14 cellular contexts compared by ENCODE assay signal in genomic region chr11:58625826-58626460, GRCh38. TPM values are rescaled to one million over a fixed set of nuclear protein-coding genes. Genes with fewer than 3 reads are reported as not detected.
DNase-seq lines count a peak whose midpoint lies in the region; ATAC-seq, FAIRE-seq and TF ChIP-seq lines count a peak whose summit lies in the region.
"Had no signal": no experiment of that assay in that cellular context is flagged by ENCODE, and none has a peak within 500 bp of the region (broad histone marks: within the 10 kb centered on the region; RNA-seq: fewer than 3 reads in every experiment).

No MANE protein-coding gene starts in this region.

- H3K9me3 ChIP-seq in DOHH2 (ENCODE audit: control insufficient read depth, insufficient read depth, low read length) = no peaks in the 10 kb centered on the region
- H3K9me3 ChIP-seq in tibial nerve = no peaks in the 10 kb centered on the region
- H3K9me3 ChIP-seq: Caco-2, mucosa of descending colon, right atrium auricular region had no signal

- peaks cover 57% of the 10 kb centered on the region for H3K36me3 ChIP-seq in DOHH2 (ENCODE audit: control insufficient read depth, low read length)
- peaks cover 0 to 32% (median 0%) of the 10 kb centered on the region in 3 donors for H3K36me3 ChIP-seq in tibial nerve
- peaks cover 15% of the 10 kb centered on the region; the same call in 1 of the 2 replicates for H3K36me3 ChIP-seq in GM23338 (ENCODE audit: insufficient read depth)

- H3K4me3 Mint-ChIP-seq in GM23338 = no peak overlapping the region

- no peak overlapping the region for H2AFZ ChIP-seq in GM23338

- H3K4me2 ChIP-seq in DOHH2 (ENCODE audit: low read length) (peak overlapping the region; percentile 37; the same call in 1 of the 2 replicates), GM23338 (no peak overlapping the region)

- H3K27ac ChIP-seq in DOHH2 (ENCODE audit: low read depth, low read length) (0 out of 2 replicates have a peak overlapping the region, but pooled peaks have one; percentile 17), tibial nerve (peak overlapping the region in 2 of 4 donors; percentile 36 to 74), GM23338 (ENCODE audit: low read depth) (no peak overlapping the region)
- H3K27ac ChIP-seq: right atrium auricular region had no signal

- no peaks in the 10 kb centered on the region for H3K79me2 ChIP-seq in DOHH2 (ENCODE audit: control insufficient read depth, low read length)
- H3K79me2 ChIP-seq in GM23338 (replicated peaks; ENCODE audit: insufficient read depth) = no peaks in the 10 kb centered on the region; the same call in 1 of the 2 replicates

- H3F3A ChIP-seq in DOHH2 (ENCODE audit: control insufficient read depth, insufficient read depth) (peaks cover 27% of the 10 kb centered on the region), GM23338 (replicated peaks; ENCODE audit: low read depth) (no peaks in the 10 kb centered on the region)

- no peak for ATAC-seq in GM23338
- ATAC-seq: mucosa of descending colon had no signal

- H3K4me1 Mint-ChIP-seq in GM23338 = peaks cover 10% of the 10 kb centered on the region; the same call in 2 of the 3 replicates

- no peak for TF ChIP-seq EP300 in tibial nerve (IDR thresholded peaks at IDR 0.05)

- no peak overlapping the region for H3K27ac Mint-ChIP-seq in GM23338

- H3K27me3 ChIP-seq in DOHH2 (ENCODE audit: control insufficient read depth, low read length) = no peaks in the 10 kb centered on the region
- no peaks in the 10 kb centered on the region for H3K27me3 ChIP-seq in tibial nerve
- no peaks in the 10 kb centered on the region for H3K27me3 ChIP-seq in GM23338 (ENCODE audit: insufficient read depth)
- H3K27me3 ChIP-seq: right atrium auricular region had no signal

- whole genome bisulfite sequencing in tibial nerve, 2 donors = 75 to 93% methylated on average over 4 of the region's 4 CpGs

- H3K4me3 ChIP-seq in DOHH2 (ENCODE audit: low read length) = no peak overlapping the region
- peak overlapping the region in 1 of 4 donors; percentile 37 for H3K4me3 ChIP-seq in tibial nerve
- no peak overlapping the region for H3K4me3 ChIP-seq in GM23338
- H3K4me3 ChIP-seq: mucosa of descending colon, right atrium auricular region had no signal

- TF ChIP-seq CTCF in DOHH2 (IDR thresholded peaks at IDR 0.05; ENCODE audit: low read depth, low read length, poor library complexity, severe bottlenecking) (no peak), tibial nerve (IDR thresholded peaks at IDR 0.05) (no peak), GM23338 (conservative IDR thresholded peaks at IDR 0.05; ENCODE audit: low read depth in 2 of 2) (no peak)

- no peaks in the 10 kb centered on the region for H3K9me3 Mint-ChIP-seq in GM23338

- FAIRE-seq in RCC 7860 (lab: Jason Lieb, UNC) = peak; percentile 88

- DNase-seq in RCC 7860 (ENCODE audit: low spot score) (peak; percentile 76), fibroblast of gingiva (ENCODE audit: low read depth) (peak; percentile 14), non-pigmented ciliary epithelial cell (ENCODE audit: low read depth) (peak; percentile 67), tibial nerve (ENCODE audit: low spot score in 2 of 2) (no peak), NCI-H2107 treated with DMSO at 0.1 percent for 48 hours (lab: John Stamatoyannopoulos, UW; ENCODE audit: unreplicated experiment) (no peak), posterior vena cava (ENCODE audit: low spot score) (no peak), GM23338 (ENCODE audit: low spot score) (no peak)
- DNase-seq: Caco-2, GOT3, mucosa of descending colon, MV-4-11, NCI-H446 had no signal

- H3K36me3 Mint-ChIP-seq in GM23338 (ENCODE audit: low read depth) = peaks cover 30% of the 10 kb centered on the region

- TF ChIP-seq POLR2A in tibial nerve (IDR thresholded peaks at IDR 0.05) = no peak

- H3K27me3 Mint-ChIP-seq in GM23338 (ENCODE audit: insufficient read depth, low read depth, poor library complexity) = no peaks in the 10 kb centered on the region

- H3K9me2 ChIP-seq in DOHH2 (replicated peaks; ENCODE audit: control insufficient read depth, low read length) = no peaks in the 10 kb centered on the region
- no peaks in the 10 kb centered on the region for H3K9me2 ChIP-seq in GM23338 (ENCODE audit: insufficient read depth)

- intact Hi-C loops in posterior vena cava (cut with DNase I) = loop anchor here in 1 of 2 donors (10.0 kb wide), 1 partner anchor 51 kb away; the partner anchor contains the start of genes LPXN and ZFP91

- H3K4me1 ChIP-seq in DOHH2 (ENCODE audit: control insufficient read depth, low read length) = peaks cover 29% of the 10 kb centered on the region
- H3K4me1 ChIP-seq in tibial nerve = peaks cover 0 to 21% (median 4%) of the 10 kb centered on the region in 4 donors
- H3K4me1 ChIP-seq in GM23338 (ENCODE audit: insufficient read depth) = peaks cover 7% of the 10 kb centered on the region; the same call in 1 of the 2 replicates
- H3K4me1 ChIP-seq: Caco-2 had no signal

- H4K20me1 ChIP-seq in DOHH2 (ENCODE audit: control insufficient read depth, insufficient read depth, low read depth, low read length) (no peaks in the 10 kb centered on the region), GM23338 (replicated peaks; ENCODE audit: insufficient read depth) (0 out of 2 replicates have a peak, but pooled peaks cover 3% of the 10 kb centered on the region)

TF ChIP-seq in GM23338, 12 proteins besides CTCF, POLR2A, EP300 and RAD21 (continues in another document):
- TF ChIP-seq ZNF114 (CRISPR knock-in tag; IDR thresholded peaks at IDR 0.05) (no peak), EZH2phosphoT487 (IDR thresholded peaks at IDR 0.05; ENCODE audit: unreplicated experiment) (no peak), POLR2AphosphoS5 (IDR thresholded peaks at IDR 0.05; ENCODE audit: low read depth) (no peak), ETS1 (IDR thresholded peaks at IDR 0.05) (no peak), NANOG (IDR thresholded peaks at IDR 0.05; ENCODE audit: borderline replicate concordance) (no peak), ZNF331 (CRISPR knock-in tag; IDR thresholded peaks at IDR 0.05; ENCODE audit: low read depth) (no peak), STAT1 (IDR thresholded peaks at IDR 0.05; ENCODE audit: unreplicated experiment) (no peak)

RNA-seq across cellular contexts. Expression of gene CNTF, which starts 3.5 kb away (rescaled TPM):
- total RNA-seq in tibial nerve (100 to 1,000 TPM in 3 of 4 donors, 10 to 100 TPM in 1; 53.7 to 342 (median 305) TPM), posterior vena cava (1 to 10 TPM; 1.7 to 2.3 TPM)
- total RNA-seq in GM23338 (2014; rRNA removed; shearing (Covaris generic)) = 1.8 and 1.9 TPM in 2 replicates
- 0.24 and 0.26 TPM in 2 replicates for polyA plus RNA-seq in GM23338 (2016; fragmentation: Nextera tagmentation; extraction: Ambion mirVana)

RNA-seq across cellular contexts. Expression of gene ZFP91, which starts 47.1 kb away (rescaled TPM):
- total RNA-seq in tibial nerve = 10 to 100 TPM; 45.0 to 47.7 (median 47.2) TPM
- total RNA-seq in posterior vena cava = 10 to 100 TPM; 48.8 to 60.6 TPM
- 30.0 and 30.2 TPM in 2 replicates for total RNA-seq in GM23338 (2014; rRNA removed; shearing (Covaris generic))
- polyA plus RNA-seq in GM23338 (2016; fragmentation: Nextera tagmentation; extraction: Ambion mirVana) = 10.2 and 11.1 TPM in 2 replicates

RNA-seq across cellular contexts. Expression of gene LPXN, which starts 50.3 kb away (rescaled TPM):
- total RNA-seq in tibial nerve = 10 to 100 TPM; 10.3 to 13.2 (median 11.9) TPM
- total RNA-seq in posterior vena cava = 10 to 100 TPM in 1 of 2 donors, 1 to 10 TPM in 1; 7.9 to 10.7 TPM
- total RNA-seq in GM23338 (2014; rRNA removed; shearing (Covaris generic)) = 0.56 and 2.3 TPM in 2 replicates
- 1.1 and 1.3 TPM in 2 replicates for polyA plus RNA-seq in GM23338 (2016; fragmentation: Nextera tagmentation; extraction: Ambion mirVana)

Comparison
In these comparisons a context has a peak if more than half of its experiments do, and no peak if none do; other contexts are left out.
1. DNase-seq: peak in RCC 7860 (single experiment), fibroblast of gingiva (single experiment) and non-pigmented ciliary epithelial cell (single experiment); none in tibial nerve (0 of 2), NCI-H2107 treated with DMSO at 0.1 percent for 48 hours (single experiment), posterior vena cava (single experiment) and GM23338 (single experiment).
2. RNA of gene CNTF, which starts 3.5 kb away (total RNA-seq): 53.7 to 342 TPM in tibial nerve; 1.7 to 2.3 TPM in posterior vena cava and 1.8 to 1.9 TPM in GM23338; every median in the first group is over 10 times any median in the second.